In the genomic region with DNA sequence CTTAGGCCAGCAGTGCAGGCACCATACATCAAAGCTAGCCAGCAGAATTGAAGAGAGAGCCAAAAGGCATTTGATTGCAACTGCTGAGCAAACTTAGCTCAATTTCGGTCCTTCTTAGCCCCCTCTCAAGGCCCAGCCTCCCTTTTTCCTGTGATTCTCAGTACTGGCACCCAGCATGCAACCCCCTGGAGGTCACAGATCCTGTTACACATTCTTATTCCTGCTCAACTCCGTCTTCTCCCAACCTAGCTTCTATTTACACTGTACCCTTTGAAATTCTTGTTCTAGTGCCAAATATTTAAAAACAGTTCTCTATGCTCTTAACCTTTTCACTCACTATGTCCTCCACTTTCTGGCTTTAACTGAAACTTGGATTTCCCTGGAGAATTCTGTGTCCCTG, we compare ENCODE assay signal across 17 cellular contexts.
DNase-seq lines count a peak whose midpoint lies in the region; ATAC-seq and TF ChIP-seq lines count a peak whose summit lies in the region.
"Had no signal": no experiment of that assay in that cellular context is flagged by ENCODE, and none has a peak within 500 bp of the region (broad histone marks: within the 10 kb centered on the region; RNA-seq: fewer than 3 reads in every experiment).

No MANE protein-coding gene starts in this region.

- H3K56ac ChIP-seq in H9 (ENCODE audit: insufficient read length, low read depth, low read length), result no peak overlapping the region

- H3K23me2 ChIP-seq in H9 (ENCODE audit: insufficient read length, low read depth, low read length, poor library complexity, severe bottlenecking), result no peaks in the 10 kb centered on the region

- no peak overlapping the region for H2AFZ ChIP-seq in H9 (ENCODE audit: low read length)

- no peak overlapping the region for H2AK5ac ChIP-seq in H9 (ENCODE audit: insufficient read length, low read length)

- peaks cover 2% of the 10 kb centered on the region; the same call in 1 of the 2 replicates for H3K4me1 ChIP-seq in H9 (ENCODE audit: insufficient read depth, low read length)

- no peak overlapping the region for H3K4me3 ChIP-seq in fibroblast of pulmonary artery (replicated peaks; ENCODE audit: low read depth, low read length)
- H3K4me3 ChIP-seq: adrenal gland; BLaER1 treated with 17β-estradiol and CSF1 and Interleukin-3, amounts not matched to agents 10 nM and 100 nM; smooth muscle cell had no signal

- H3K9me3 ChIP-seq in H9 (ENCODE audit: control insufficient read depth, low read depth, low read length), result no peaks in the 10 kb centered on the region
- H3K9me3 ChIP-seq: adrenal gland; BLaER1 treated with 17β-estradiol and CSF1 and Interleukin-3, amounts not matched to agents 10 nM and 100 nM had no signal

- no peak overlapping the region for H3K23ac ChIP-seq in H9 (ENCODE audit: insufficient read length, low read depth, low read length)

- no CpG with 5 or more reads among the region's 2 CpGs for WGBS in H9 (ENCODE audit: extremely low coverage, insufficient read length, low lambda C conversion rate)

- H2BK12ac ChIP-seq in H9 (ENCODE audit: insufficient read length, low read depth, low read length), result no peak overlapping the region

- H3K14ac ChIP-seq in H9 (ENCODE audit: insufficient read depth, low read length), result no peak overlapping the region

- H3K4me1 Mint-ChIP-seq in H9 (peaks cover 15 to 16% of the 10 kb centered on the region in 2 experiments), progenitor cell of endocrine pancreas (ENCODE audit: low read depth) (peaks cover 14% of the 10 kb centered on the region)
- no peaks in the 10 kb centered on the region for H3K4me1 Mint-ChIP-seq in stimulated activated effector memory CD8-positive, alpha-beta T cell treated with anti-CD3 and anti-CD28 coated beads, Interleukin-12 subunit alpha, Interleukin-12 subunit beta, amount 100 ng/mL, for 72 hours

- H4K8ac ChIP-seq in H9 (replicated peaks; ENCODE audit: insufficient read length, low read depth, low read length), result no peak overlapping the region

- no peak overlapping the region for H4K5ac ChIP-seq in H9 (ENCODE audit: insufficient read length, low read depth, low read length)

- H3K9ac ChIP-seq in H9 (ENCODE audit: extremely low read depth, insufficient read length, low read length), result no peak overlapping the region
- H3K9ac ChIP-seq: BLaER1 treated with 17β-estradiol and CSF1 and Interleukin-3, amounts not matched to agents 10 nM and 100 nM had no signal

- H3K36me3 Mint-ChIP-seq in H9 (ENCODE audit: insufficient read depth in 1 of 3, low read depth in 3 of 3) (no peaks in the 10 kb centered on the region; a peak in 2 of 7 replicates), progenitor cell of endocrine pancreas (ENCODE audit: insufficient read depth) (no peaks in the 10 kb centered on the region)
- H3K36me3 Mint-ChIP-seq in stimulated activated effector memory CD8-positive, alpha-beta T cell treated with anti-CD3 and anti-CD28 coated beads, Interleukin-12 subunit alpha, Interleukin-12 subunit beta, amount 100 ng/mL, for 72 hours, result no peaks in the 10 kb centered on the region

- no peaks in the 10 kb centered on the region for H3K79me1 ChIP-seq in H9 (ENCODE audit: insufficient read depth, low read depth, low read length, poor library complexity, severe bottlenecking)

- ATAC-seq in SK-N-SH treated with all-trans-retinoic acid at 6 μM for 48 hours, result peak; percentile 88
- no peak for ATAC-seq in stimulated activated effector memory CD8-positive, alpha-beta T cell treated with anti-CD3 and anti-CD28 coated beads, Interleukin-12 subunit alpha, Interleukin-12 subunit beta, amount 100 ng/mL, for 72 hours
- ATAC-seq in GM18867 (IDR thresholded peaks at IDR 0.05; ENCODE audit: unreplicated experiment), result no peak
- ATAC-seq in HG02870 (IDR thresholded peaks at IDR 0.05; ENCODE audit: unreplicated experiment), result no peak
- ATAC-seq: activated CD8-positive, alpha-beta T cell treated with anti-CD3 and anti-CD28 coated beads for 36 hours had no signal

- H3K4ac ChIP-seq in H9 (ENCODE audit: low read depth, low read length), result no peak overlapping the region

- H4K20me1 ChIP-seq in H9 (ENCODE audit: control insufficient read depth, insufficient read depth, insufficient read length), result no peaks in the 10 kb centered on the region
- H4K20me1 ChIP-seq: BLaER1 treated with 17β-estradiol and CSF1 and Interleukin-3, amounts not matched to agents 10 nM and 100 nM had no signal

- H4K91ac ChIP-seq in H9 (ENCODE audit: insufficient read length, low read depth, low read length), result no peak overlapping the region

- H3K4me3 Mint-ChIP-seq in H9 (no peak overlapping the region), progenitor cell of endocrine pancreas (ENCODE audit: low read depth) (no peak overlapping the region)
- H3K4me3 Mint-ChIP-seq in stimulated activated effector memory CD8-positive, alpha-beta T cell treated with anti-CD3 and anti-CD28 coated beads, Interleukin-12 subunit alpha, Interleukin-12 subunit beta, amount 100 ng/mL, for 72 hours, result no peak overlapping the region
- H3K4me3 Mint-ChIP-seq: activated CD8-positive, alpha-beta T cell treated with anti-CD3 and anti-CD28 coated beads for 36 hours had no signal

- H3K27me3 ChIP-seq in H9 (ENCODE audit: insufficient read depth, low read length), result no peaks in the 10 kb centered on the region
- H3K27me3 ChIP-seq: adrenal gland had no signal

- no peaks in the 10 kb centered on the region for H3K79me2 ChIP-seq in H9 (ENCODE audit: insufficient read depth, low read length)

- H2BK15ac ChIP-seq in H9 (ENCODE audit: low read depth, low read length), result no peak overlapping the region

- H3K9me3 Mint-ChIP-seq in H9 (peaks cover 0 to 2% of the 10 kb centered on the region in 2 experiments; a peak in 1 of 5 replicates), progenitor cell of endocrine pancreas (ENCODE audit: low read depth) (no peaks in the 10 kb centered on the region)
- no peaks in the 10 kb centered on the region for H3K9me3 Mint-ChIP-seq in stimulated activated effector memory CD8-positive, alpha-beta T cell treated with anti-CD3 and anti-CD28 coated beads, Interleukin-12 subunit alpha, Interleukin-12 subunit beta, amount 100 ng/mL, for 72 hours
- H3K9me3 Mint-ChIP-seq: activated CD8-positive, alpha-beta T cell treated with anti-CD3 and anti-CD28 coated beads for 36 hours had no signal

- TF ChIP-seq CTCF in H9 (conservative IDR thresholded peaks at IDR 0.05) (peak; percentile 23; the same call in 1 of the 3 replicates), fibroblast of pulmonary artery (IDR thresholded peaks at IDR 0.05; ENCODE audit: low read length, missing control alignments) (peak; percentile 5), progenitor cell of endocrine pancreas (IDR thresholded peaks at IDR 0.05; ENCODE audit: unreplicated experiment) (peak; percentile 10)

- H3K27me3 Mint-ChIP-seq in H9 (ENCODE audit: low read depth), result no peaks in the 10 kb centered on the region
- no peaks in the 10 kb centered on the region for H3K27me3 Mint-ChIP-seq in progenitor cell of endocrine pancreas
- H3K27me3 Mint-ChIP-seq: activated CD8-positive, alpha-beta T cell treated with anti-CD3 and anti-CD28 coated beads for 36 hours had no signal

- no peak overlapping the region for H3K27ac ChIP-seq in H9 (ENCODE audit: insufficient read length, low read depth, low read length)
- H3K27ac ChIP-seq: BLaER1 treated with 17β-estradiol and CSF1 and Interleukin-3, amounts not matched to agents 10 nM and 100 nM had no signal

- H3T11ph ChIP-seq in H9 (ENCODE audit: low read length), result no peak overlapping the region

- H3K27ac Mint-ChIP-seq in H9 (peak overlapping the region in 2 of 3 experiments; percentile 16 to 84; a peak in 6 of 7 replicates), progenitor cell of endocrine pancreas (no peak overlapping the region)
- H3K27ac Mint-ChIP-seq in stimulated activated effector memory CD8-positive, alpha-beta T cell treated with anti-CD3 and anti-CD28 coated beads, Interleukin-12 subunit alpha, Interleukin-12 subunit beta, amount 100 ng/mL, for 72 hours, result no peak overlapping the region
- H3K27ac Mint-ChIP-seq: activated CD8-positive, alpha-beta T cell treated with anti-CD3 and anti-CD28 coated beads for 36 hours had no signal

- H2BK5ac ChIP-seq in H9 (ENCODE audit: insufficient read length, low read length), result no peak overlapping the region

- H2BK20ac ChIP-seq in H9 (ENCODE audit: low read depth, low read length, poor library complexity, severe bottlenecking), result no peak overlapping the region

- H2BK120ac ChIP-seq in H9 (ENCODE audit: low read depth, low read length, poor library complexity, severe bottlenecking), result no peak overlapping the region

- H3K4me2 ChIP-seq in H9 (ENCODE audit: insufficient read depth, insufficient read length, low read length), result no peak overlapping the region
- H3K4me2 ChIP-seq: BLaER1 treated with 17β-estradiol and CSF1 and Interleukin-3, amounts not matched to agents 10 nM and 100 nM; smooth muscle cell had no signal

- DNase-seq in H9 (no peak), fibroblast of pulmonary artery (ENCODE audit: low read depth) (peak; percentile 38), progenitor cell of endocrine pancreas (ENCODE audit: low spot score, unreplicated experiment) (no peak)
- DNase-seq in stimulated activated effector memory CD8-positive, alpha-beta T cell treated with anti-CD3 and anti-CD28 coated beads, Interleukin-12 subunit alpha, Interleukin-12 subunit beta, amount 100 ng/mL, for 72 hours (ENCODE audit: low spot score in 2 of 2), result no peak
- DNase-seq: activated CD8-positive, alpha-beta T cell treated with anti-CD3 and anti-CD28 coated beads for 36 hours; cortex of kidney; DMS79 treated with DMSO at 0.1 percent for 48 hours; erythroblast; GOT3; MV-4-11; stimulated activated naive CD4-positive, alpha-beta T cell treated with Interleukin-2 at 50 U/mL for 16 hours had no signal

- H3K18ac ChIP-seq in H9 (ENCODE audit: insufficient read length, low read depth, low read length), result no peak overlapping the region

TF ChIP-seq in SK-N-SH treated with all-trans-retinoic acid at 6 μM for 48 hours, 23 proteins besides CTCF, POLR2A, EP300 and RAD21 (continues in another document):
- TF ChIP-seq BACH2 (CRISPR knock-in tag; IDR thresholded peaks at IDR 0.05; ENCODE audit: borderline replicate concordance) (no peak), ISL1 (CRISPR knock-in tag; IDR thresholded peaks at IDR 0.05) (no peak), SNAI2 (CRISPR knock-in tag; IDR thresholded peaks at IDR 0.05) (no peak), ZFP3 (CRISPR knock-in tag; IDR thresholded peaks at IDR 0.05) (no peak), ZFP30 (CRISPR knock-in tag; IDR thresholded peaks at IDR 0.05) (no peak)

Comparison
In these comparisons a context has a peak if more than half of its experiments do, and no peak if none do; other contexts are left out.
1. H3K27ac Mint-ChIP-seq: peak in H9 (2 of 3); none in progenitor cell of endocrine pancreas (single experiment) and stimulated activated effector memory CD8-positive, alpha-beta T cell treated with anti-CD3 and anti-CD28 coated beads, Interleukin-12 subunit alpha, Interleukin-12 subunit beta, amount 100 ng/mL, for 72 hours (single experiment).
2. Peak in every context shown above with its lines, with median percentiles within 50 percentile points of each other: CTCF ChIP-seq.